In genomic region chr21:28111151-28111619, GRCh38 we compare ENCODE assay signal across 14 cellular contexts.
A peak's percentile ranks its signal among the peaks of the same experiment; 100 is the strongest.
DNase-seq lines count a peak whose midpoint lies in the region; ATAC-seq, FAIRE-seq and TF ChIP-seq lines count a peak whose summit lies in the region.
"Had no signal": no experiment of that assay in that cellular context is flagged by ENCODE, and none has a peak within 500 bp of the region (broad histone marks: within the 10 kb centered on the region; RNA-seq: fewer than 3 reads in every experiment).

No MANE protein-coding gene starts in this region.

- no peaks in the 10 kb centered on the region for H3K27me3 ChIP-seq in H1 (replicated peaks in 1 of 4; ENCODE audit: control insufficient read depth in 3 of 4, extremely low read depth in 1 of 4, insufficient read depth in 3 of 4, low read length in 3 of 4)
- H3K27me3 ChIP-seq in lower lobe of right lung (ENCODE audit: low read depth) = no peaks in the 10 kb centered on the region
- H3K27me3 ChIP-seq in suprapubic skin = no peaks in the 10 kb centered on the region
- H3K27me3 ChIP-seq in PC-3 (ENCODE audit: low read length) = no peaks in the 10 kb centered on the region

- H2BK20ac ChIP-seq in H1 (ENCODE audit: low read length) = no peak overlapping the region

- H4K91ac ChIP-seq in H1 (replicated peaks; ENCODE audit: insufficient read length, low read length) = no peak overlapping the region

- H2BK120ac ChIP-seq in H1 (replicated peaks; ENCODE audit: low read depth, low read length) = no peak overlapping the region

- H3K4me2 ChIP-seq in H1 (ENCODE audit: insufficient read depth in 1 of 2, low read depth in 2 of 2, low read length in 2 of 2) = no peak overlapping the region
- no peak overlapping the region for H3K4me2 ChIP-seq in PC-3 (ENCODE audit: low read length)

- H3K18ac ChIP-seq in H1 (ENCODE audit: extremely low read depth, low read length) = no peak overlapping the region

- H3K4me1 ChIP-seq in H1 (replicated peaks in 1 of 4; ENCODE audit: control insufficient read depth in 3 of 4, insufficient read depth in 4 of 4, low read length in 3 of 4) (no peaks in the 10 kb centered on the region), lower lobe of right lung (peaks cover 5% of the 10 kb centered on the region), suprapubic skin (no peaks in the 10 kb centered on the region), PC-3 (ENCODE audit: insufficient read depth, low read length) (no peaks in the 10 kb centered on the region)
- H3K4me1 ChIP-seq: parathyroid adenoma had no signal

- no peak for TF ChIP-seq POLR2A in H1 (IDR thresholded peaks at IDR 0.05; ENCODE audit: control extremely low read depth in 1 of 2, low read depth in 2 of 2, low read length in 2 of 2)
- no peak for TF ChIP-seq POLR2A in suprapubic skin (IDR thresholded peaks at IDR 0.05)

- no peaks in the 10 kb centered on the region for H3K23me2 ChIP-seq in H1 (ENCODE audit: low read depth, low read length)

- H3K4me3 ChIP-seq in H1 (ENCODE audit: extremely low read depth in 1 of 4, insufficient read depth in 2 of 4, low read depth in 3 of 4, low read length in 4 of 4) (no peak overlapping the region), lower lobe of right lung (no peak overlapping the region), suprapubic skin (no peak overlapping the region), PC-3 (ENCODE audit: low read length) (no peak overlapping the region)

- H3K9ac ChIP-seq in H1 (replicated peaks in 1 of 4; ENCODE audit: extremely low read depth in 1 of 4, low read depth in 3 of 4, low read length in 3 of 4) (no peak overlapping the region), PC-3 (ENCODE audit: low read length) (no peak overlapping the region)
- H3K9ac ChIP-seq: parathyroid adenoma had no signal

- H3K27ac ChIP-seq in H1 (ENCODE audit: low read depth, low read length) (no peak overlapping the region), lower lobe of right lung (no peak overlapping the region), suprapubic skin (no peak overlapping the region), PC-3 (ENCODE audit: low read length) (no peak overlapping the region)
- H3K27ac ChIP-seq: parathyroid adenoma had no signal

- H3K9me3 ChIP-seq in H1 (ENCODE audit: insufficient read depth in 2 of 2, low read depth in 1 of 2, low read length in 1 of 2) (no peaks in the 10 kb centered on the region), lower lobe of right lung (no peaks in the 10 kb centered on the region), suprapubic skin (no peaks in the 10 kb centered on the region), PC-3 (ENCODE audit: low read length) (no peaks in the 10 kb centered on the region)

- H4K8ac ChIP-seq in H1 (ENCODE audit: extremely low read depth, insufficient read depth, low read length) = no peak overlapping the region

- no peak for TF ChIP-seq EP300 in H1 (IDR thresholded peaks at IDR 0.05; ENCODE audit: borderline replicate concordance in 1 of 2, low read depth in 2 of 2, low read length in 2 of 2)
- TF ChIP-seq EP300 in suprapubic skin (IDR thresholded peaks at IDR 0.05) = no peak

- no peak overlapping the region for H2AK5ac ChIP-seq in H1 (ENCODE audit: low read depth, low read length)

- FAIRE-seq in H1 (lab: Jason Lieb, UNC) = no peak
- FAIRE-seq in RCC 7860 (lab: Jason Lieb, UNC) = no peak

- CTCF ChIA-PET in H1 (lab: Charles Lee; ENCODE audit: partially characterized antibody) = no interaction called here
- CTCF ChIA-PET in PC-3 (lab: Charles Lee) = no interaction called here

- TF ChIP-seq CTCF in H1 (IDR thresholded peaks at IDR 0.05; ENCODE audit: control extremely low read depth in 1 of 3, insufficient read depth in 1 of 3, low read depth in 1 of 3, low read length in 3 of 3) (no peak), lower lobe of right lung (IDR thresholded peaks at IDR 0.05) (no peak), suprapubic skin (IDR thresholded peaks at IDR 0.05) (no peak), PC-3 (conservative IDR thresholded peaks at IDR 0.05; ENCODE audit: low read depth, low read length) (no peak)

- no peak overlapping the region for H3K23ac ChIP-seq in H1 (ENCODE audit: insufficient read length)

- no peak overlapping the region for H3K14ac ChIP-seq in H1 (ENCODE audit: insufficient read length)

- H3K56ac ChIP-seq in H1 (replicated peaks; ENCODE audit: insufficient read length, low read depth, low read length) = no peak overlapping the region

- H2BK5ac ChIP-seq in H1 (ENCODE audit: low read depth, low read length) = no peak overlapping the region

- POLR2A ChIA-PET in H1 (lab: Charles Lee; ENCODE audit: partially characterized antibody) = no interaction called here
- POLR2A ChIA-PET in PC-3 (lab: Charles Lee; ENCODE audit: unreplicated experiment) = interaction anchor here (0.6 kb wide), 1 partner anchor 149 kb away, joined by 8 read pairs; no protein-coding TSS in a partner anchor

- H3K9me2 ChIP-seq in PC-3 (replicated peaks; ENCODE audit: low read length) = no peaks in the 10 kb centered on the region

- ATAC-seq in lower lobe of right lung = peak; percentile 78 to 82
- no peak for ATAC-seq in PC-3

- H4K5ac ChIP-seq in H1 (ENCODE audit: insufficient read length, low read depth, low read length) = no peak overlapping the region

- H2BK12ac ChIP-seq in H1 (ENCODE audit: low read depth, low read length) = no peak overlapping the region

- no TSS peak for BruUV-seq in PC-3 (replicated peaks; lab: Mats Ljungman, UMichigan)

- no peak for TF ChIP-seq RAD21 in H1 (IDR thresholded peaks at IDR 0.05 in 1 of 2, conservative IDR thresholded peaks at IDR 0.05 in 1 of 2; ENCODE audit: low read depth in 2 of 2, low read length in 2 of 2)

- H4K20me1 ChIP-seq in H1 (replicated peaks in 1 of 2; ENCODE audit: control insufficient read depth in 1 of 2, insufficient read depth in 2 of 2, low read length in 2 of 2) (no peaks in the 10 kb centered on the region), PC-3 (ENCODE audit: low read length) (no peaks in the 10 kb centered on the region)

- H3F3A ChIP-seq in PC-3 (ENCODE audit: low read length, unreplicated experiment) = no peaks in the 10 kb centered on the region

- H3K79me2 ChIP-seq in H1 (ENCODE audit: control insufficient read depth in 1 of 2, insufficient read depth in 2 of 2, low read length in 2 of 2) = no peaks in the 10 kb centered on the region
- no peaks in the 10 kb centered on the region for H3K79me2 ChIP-seq in PC-3 (ENCODE audit: low read length)
- H3K79me2 ChIP-seq: parathyroid adenoma had no signal

- in situ Hi-C loops in ACHN (cut with HindIII; ENCODE audit: low pct_ligation_motif_present, low pct_unique_long_range_greater_than_20kb, low sequenced_read_pairs) = no loop called here

- no peak overlapping the region for H3K4ac ChIP-seq in H1 (replicated peaks; ENCODE audit: insufficient read length, low read depth, low read length)

- intact Hi-C loops in lower lobe of right lung (cut with DNase I) = no loop called here
- intact Hi-C loops in PC-3 (cut with micrococcal nuclease) = no loop called here

- H3K79me1 ChIP-seq in H1 (ENCODE audit: low read depth, low read length) = no peaks in the 10 kb centered on the region

- WGBS in H1 (ENCODE audit: extremely low coverage in 1 of 2, insufficient coverage in 1 of 2, insufficient read length in 1 of 2, insufficient replicate concordance in 2 of 2, low coverage in 1 of 2, low lambda C conversion rate in 2 of 2, missing lambda C conversion rate in 1 of 2), 2 experiments = 93% methylated on average over 7 of the region's 7 CpGs; no CpG with 5 or more reads in 1 of the 2 experiments
- WGBS in suprapubic skin = 60% methylated on average over 7 of the region's 7 CpGs

- H2BK15ac ChIP-seq in H1 (ENCODE audit: low read length) = no peak overlapping the region

- H3K36me3 ChIP-seq in H1 (ENCODE audit: control insufficient read depth in 2 of 4, insufficient read depth in 4 of 4, low read length in 3 of 4) (no peaks in the 10 kb centered on the region), lower lobe of right lung (no peaks in the 10 kb centered on the region), suprapubic skin (no peaks in the 10 kb centered on the region), PC-3 (ENCODE audit: low read depth, low read length) (no peaks in the 10 kb centered on the region)

- DNase-seq in LHCN-M2 (ENCODE audit: low read depth) = peak; percentile 61
- no peak for DNase-seq in H1 (ENCODE audit: low read depth in 1 of 2, low spot score in 2 of 2)
- DNase-seq in lower lobe of right lung = no peak
- DNase-seq in suprapubic skin (ENCODE audit: low spot score in 2 of 2) = peak; percentile 59 to 79
- no peak for DNase-seq in activated naive CD4-positive, alpha-beta T cell treated with Interleukin-2 at 50 U/mL for 16 hours
- no peak for DNase-seq in ACHN
- DNase-seq in PC-3 = no peak
- no peak for DNase-seq in RCC 7860 (ENCODE audit: low spot score)
- DNase-seq: activated B cell treated with CpG ODN at 0.5 μM for 24 hours; DMS79; KG1; NCI-H526; stimulated activated CD8-positive, alpha-beta memory T cell treated with anti-CD3 and anti-CD28 coated beads, Interleukin-4, amount 100 ng/mL, for 48 hours had no signal

- H2AFZ ChIP-seq in H1 (ENCODE audit: low read length) (peak overlapping the region; percentile 6; the same call in 1 of the 2 replicates), PC-3 (ENCODE audit: low read length) (no peak overlapping the region)
- H2AFZ ChIP-seq: parathyroid adenoma had no signal

TF ChIP-seq in H1, 55 proteins besides CTCF, POLR2A, EP300 and RAD21:
- TF ChIP-seq ZNF274 (IDR thresholded peaks at IDR 0.05; ENCODE audit: borderline replicate concordance, extremely low read depth, low read length) (no peak), JUN (IDR thresholded peaks at IDR 0.05; ENCODE audit: low read depth, low read length) (no peak), SP2 (IDR thresholded peaks at IDR 0.05; ENCODE audit: low read length) (no peak), ASH2L (IDR thresholded peaks at IDR 0.05; ENCODE audit: low read length) (no peak), TEAD4 (IDR thresholded peaks at IDR 0.05; ENCODE audit: low read depth, low read length) (no peak), FOSL1 (IDR thresholded peaks at IDR 0.05; ENCODE audit: insufficient read depth, low read depth, low read length) (no peak), SIRT6 (IDR thresholded peaks at IDR 0.05; ENCODE audit: low read length) (no peak), CTBP2 (IDR thresholded peaks at IDR 0.05; ENCODE audit: borderline replicate concordance, insufficient read depth, insufficient read length, low read length) (no peak), CBX8 (IDR thresholded peaks at IDR 0.05; ENCODE audit: borderline replicate concordance, low read depth, low read length) (no peak), RXRA (IDR thresholded peaks at IDR 0.05; ENCODE audit: insufficient read depth, low read depth, low read length) (no peak), MAX (IDR thresholded peaks at IDR 0.05) (no peak), GTF2F1 (IDR thresholded peaks at IDR 0.05; ENCODE audit: borderline replicate concordance, low read depth, low read length) (no peak), BRCA1 (IDR thresholded peaks at IDR 0.05; ENCODE audit: low read depth, low read length) (no peak)

Comparison
In these comparisons a context has a peak if more than half of its experiments do, and no peak if none do; other contexts are left out.
1. DNase-seq: peak in LHCN-M2 (single experiment) and suprapubic skin (2 of 2); none in H1 (0 of 2), lower lobe of right lung (single experiment), activated naive CD4-positive, alpha-beta T cell treated with Interleukin-2 at 50 U/mL for 16 hours (single experiment), ACHN (single experiment), PC-3 (single experiment) and RCC 7860 (single experiment).